ENCODE assay signal across 8 cellular contexts in genomic region chr6:56637640-56638039, GRCh38. TPM values are rescaled to one million over a fixed set of nuclear protein-coding genes. Genes with fewer than 3 reads are reported as not detected.
A peak's percentile ranks its signal among the peaks of the same experiment; 100 is the strongest.
DNase-seq lines count a peak whose midpoint lies in the region; ATAC-seq and TF ChIP-seq lines count a peak whose summit lies in the region.

No MANE protein-coding gene starts in this region.

- no peaks in the 10 kb centered on the region for H3K9me3 Mint-ChIP-seq in stimulated activated naive B cell treated with anti-CD40 and anti-IgM and Interleukin-4, amounts not matched to agents 10 μg/mL and 1 μg/mL and 100 μg/mL, for 72 hours

- TF ChIP-seq CTCF in AG09319 (IDR thresholded peaks at IDR 0.05; ENCODE audit: low read depth, low read length), result peak; percentile 58

- H3K9me3 ChIP-seq in NT2/D1 (ENCODE audit: insufficient read depth, low read length), result no peaks in the 10 kb centered on the region

- H3K27me3 Mint-ChIP-seq in stimulated activated naive B cell treated with anti-CD40 and anti-IgM and Interleukin-4, amounts not matched to agents 10 μg/mL and 1 μg/mL and 100 μg/mL, for 72 hours, result no peaks in the 10 kb centered on the region

- no peaks in the 10 kb centered on the region for H3K27me3 ChIP-seq in NT2/D1 (ENCODE audit: insufficient read depth, insufficient read length)

- ATAC-seq in stimulated activated naive B cell treated with anti-CD40 and anti-IgM and Interleukin-4, amounts not matched to agents 10 μg/mL and 1 μg/mL and 100 μg/mL, for 72 hours (replicated peaks), result no peak
- no peak for ATAC-seq in HG02870 (IDR thresholded peaks at IDR 0.05; ENCODE audit: unreplicated experiment)

- H3K27ac Mint-ChIP-seq in stimulated activated naive B cell treated with anti-CD40 and anti-IgM and Interleukin-4, amounts not matched to agents 10 μg/mL and 1 μg/mL and 100 μg/mL, for 72 hours, result no peak overlapping the region

- no peaks in the 10 kb centered on the region for H3K36me3 Mint-ChIP-seq in stimulated activated naive B cell treated with anti-CD40 and anti-IgM and Interleukin-4, amounts not matched to agents 10 μg/mL and 1 μg/mL and 100 μg/mL, for 72 hours

- peaks cover 40% of the 10 kb centered on the region for H3K36me3 ChIP-seq in NT2/D1 (ENCODE audit: insufficient read depth, insufficient read length, low read length)

- H3K4me1 Mint-ChIP-seq in stimulated activated naive B cell treated with anti-CD40 and anti-IgM and Interleukin-4, amounts not matched to agents 10 μg/mL and 1 μg/mL and 100 μg/mL, for 72 hours, result no peaks in the 10 kb centered on the region

- H3K4me1 ChIP-seq in NT2/D1 (ENCODE audit: insufficient read depth, insufficient read length), result no peaks in the 10 kb centered on the region

- H3K4me3 Mint-ChIP-seq in stimulated activated naive B cell treated with anti-CD40 and anti-IgM and Interleukin-4, amounts not matched to agents 10 μg/mL and 1 μg/mL and 100 μg/mL, for 72 hours, result no peak overlapping the region

- H3K9ac ChIP-seq in NT2/D1 (ENCODE audit: insufficient read length, low read depth), result no peak overlapping the region

- DNase-seq in AG09319 (ENCODE audit: extremely low read depth, low read depth) (peak; percentile 50), HCEC 1CT (peak; percentile 82), NT2/D1 (ENCODE audit: low read depth, low spot score) (peak; percentile 28), dermis microvascular lymphatic vessel endothelial cell (ENCODE audit: low read depth in 2 of 2) (peak; percentile 74), midbrain (lab: John Stamatoyannopoulos, UW) (peak; percentile 54)
- DNase-seq in stimulated activated naive B cell treated with anti-CD40 and anti-IgM and Interleukin-4, amounts not matched to agents 10 μg/mL and 1 μg/mL and 100 μg/mL, for 72 hours, result no peak
- DNase-seq in stimulated activated CD4-positive, alpha-beta T cell treated with anti-CD3 and anti-CD28 coated beads, Interleukin-2, amount 100 ng/mL, for 24 hours, result no peak

- H3K4me3 ChIP-seq in NT2/D1 (ENCODE audit: insufficient read length, low read depth), result no peak overlapping the region

RNA-seq across cellular contexts. Expression of gene DST, which starts 5.0 kb away (rescaled TPM):
- total RNA-seq in dermis microvascular lymphatic vessel endothelial cell, result 165 and 179 TPM in 2 replicates

Comparison
In these comparisons a context has a peak if more than half of its experiments do, and no peak if none do; other contexts are left out.
1. DNase-seq: peak in AG09319 (single experiment), HCEC 1CT (single experiment), NT2/D1 (single experiment), dermis microvascular lymphatic vessel endothelial cell (2 of 2) and midbrain (single experiment); none in stimulated activated naive B cell treated with anti-CD40 and anti-IgM and Interleukin-4, amounts not matched to agents 10 μg/mL and 1 μg/mL and 100 μg/mL, for 72 hours (single experiment) and stimulated activated CD4-positive, alpha-beta T cell treated with anti-CD3 and anti-CD28 coated beads, Interleukin-2, amount 100 ng/mL, for 24 hours (0 of 2).